In genomic region chr12:43836455-43836989, GRCh38 we compare ENCODE assay signal across 8 cellular contexts. TPM values are rescaled to one million over a fixed set of nuclear protein-coding genes. Genes with fewer than 3 reads are reported as not detected.
DNase-seq lines count a peak whose midpoint lies in the region; ATAC-seq, FAIRE-seq and TF ChIP-seq lines count a peak whose summit lies in the region.

No MANE protein-coding gene starts in this region.

- no peaks in the 10 kb centered on the region for H3K9me3 Mint-ChIP-seq in stimulated activated naive B cell treated with anti-CD40 and anti-IgM and Interleukin-4, amounts not matched to agents 10 μg/mL and 1 μg/mL and 100 μg/mL, for 72 hours

- 0% methylated on average over 10 of the region's 10 CpGs for WGBS in GM12878 (ENCODE audit: insufficient coverage, insufficient replicate concordance, low lambda C conversion rate, missing lambda C conversion rate)

- peaks cover 0 to 4% of the 10 kb centered on the region in 2 donors for H3K36me3 Mint-ChIP-seq in stimulated activated naive B cell treated with anti-CD40 and anti-IgM and Interleukin-4, amounts not matched to agents 10 μg/mL and 1 μg/mL and 100 μg/mL, for 72 hours

- H3K36me3 ChIP-seq in DOHH2 (ENCODE audit: control insufficient read depth, low read length): no peaks in the 10 kb centered on the region
- no peaks in the 10 kb centered on the region for H3K36me3 ChIP-seq in GM12878 (ENCODE audit: control insufficient read depth in 2 of 2, insufficient read depth in 2 of 2, low read length in 1 of 2)

- H4K20me1 ChIP-seq in DOHH2 (ENCODE audit: control insufficient read depth, insufficient read depth, low read depth, low read length) (no peaks in the 10 kb centered on the region), GM12878 (ENCODE audit: control insufficient read depth, insufficient read depth) (no peaks in the 10 kb centered on the region)

- TF ChIP-seq EP300 in GM12878 (IDR thresholded peaks at IDR 0.05; ENCODE audit: borderline replicate concordance in 1 of 2, control insufficient read depth in 1 of 2, low read depth in 2 of 2, low read length in 2 of 2): 0 out of 4 replicates have a peak, but pooled peaks of 1 of the 2 experiments have one; percentile 16

- peak overlapping the region; percentile 89 for H2AFZ ChIP-seq in GM12878 (ENCODE audit: control insufficient read depth, low read depth, low read length)

- no peak for FAIRE-seq in GM12878 (lab: Jason Lieb, UNC)

- ATAC-seq in GM21528 (IDR thresholded peaks at IDR 0.05; ENCODE audit: low FRiP score, unreplicated experiment) (peak; percentile 42), GM12878 (peak; percentile 32)
- ATAC-seq in stimulated activated naive B cell treated with anti-CD40 and anti-IgM and Interleukin-4, amounts not matched to agents 10 μg/mL and 1 μg/mL and 100 μg/mL, for 72 hours (replicated peaks): peak; percentile 44 to 53

- TF ChIP-seq RAD21 in GM12878 (IDR thresholded peaks at IDR 0.05; ENCODE audit: insufficient read depth, low read depth, low read length): no peak

- in situ Hi-C loops in GM12878 (cut with MboI): no loop called here

- no peak for TF ChIP-seq POLR2A in GM12878 (IDR thresholded peaks at IDR 0.05; ENCODE audit: low read depth, low read length)

- H3K27me3 ChIP-seq in DOHH2 (ENCODE audit: control insufficient read depth, low read length) (no peaks in the 10 kb centered on the region), GM12878 (replicated peaks in 1 of 2; ENCODE audit: control insufficient read depth in 2 of 2, insufficient read depth in 2 of 2, low read length in 1 of 2) (no peaks in the 10 kb centered on the region)

- H3K4me3 ChIP-seq in DOHH2 (ENCODE audit: low read length) (peak overlapping the region; percentile 79), GM12878 (peak overlapping the region; percentile 79)

- no peaks in the 10 kb centered on the region for H3K9me3 ChIP-seq in DOHH2 (ENCODE audit: control insufficient read depth, insufficient read depth, low read length)
- no peaks in the 10 kb centered on the region for H3K9me3 ChIP-seq in GM12878 (replicated peaks; ENCODE audit: control insufficient read depth, insufficient read depth, low read length)

- no peaks in the 10 kb centered on the region for H3K9me2 ChIP-seq in DOHH2 (replicated peaks; ENCODE audit: control insufficient read depth, low read length)

- CTCF ChIA-PET in GM12878 (lab: Yijun Ruan, JAX): no interaction called here

- RAD21 ChIA-PET in GM12878 (lab: Charles Lee; ENCODE audit: unreplicated experiment): interaction anchor here (1.1 kb wide), 1 partner anchor 74 kb away, joined by 4 read pairs; no protein-coding TSS in a partner anchor

- peaks cover 35% of the 10 kb centered on the region for H3K4me1 ChIP-seq in DOHH2 (ENCODE audit: control insufficient read depth, low read length)
- peaks cover 4% of the 10 kb centered on the region; the same call in 1 of the 2 replicates for H3K4me1 ChIP-seq in GM12878 (ENCODE audit: control insufficient read depth, insufficient read depth, low read length)

- DNase-seq in LoVo (ENCODE audit: low spot score) (peak; percentile 19), GM12878 (ENCODE audit: low read depth, low spot score) (no peak), iris pigment epithelial cell (ENCODE audit: low read depth) (peak; percentile 33), amniotic stem cell (lab: John Stamatoyannopoulos, UW) (no peak), HK-2 (ENCODE audit: unreplicated experiment) (no peak)
- DNase-seq in stimulated activated naive B cell treated with anti-CD40 and anti-IgM and Interleukin-4, amounts not matched to agents 10 μg/mL and 1 μg/mL and 100 μg/mL, for 72 hours: no peak

- intact Hi-C loops in GM12878 (cut with micrococcal nuclease; ENCODE audit: unreplicated experiment): no loop called here

- TF ChIP-seq CTCF in DOHH2 (IDR thresholded peaks at IDR 0.05; ENCODE audit: low read depth, low read length, poor library complexity, severe bottlenecking) (no peak), GM12878 (IDR thresholded peaks at IDR 0.05 in 2 of 3, conservative IDR thresholded peaks at IDR 0.05 in 1 of 3; ENCODE audit: control insufficient read depth in 2 of 3, extremely low read depth in 1 of 3, insufficient read depth in 1 of 3, low read depth in 3 of 3, low read length in 3 of 3) (no peak)

- peak overlapping the region; percentile 86 to 88 for H3K4me3 Mint-ChIP-seq in stimulated activated naive B cell treated with anti-CD40 and anti-IgM and Interleukin-4, amounts not matched to agents 10 μg/mL and 1 μg/mL and 100 μg/mL, for 72 hours

- peak overlapping the region; percentile 61 for H3K27ac Mint-ChIP-seq in stimulated activated naive B cell treated with anti-CD40 and anti-IgM and Interleukin-4, amounts not matched to agents 10 μg/mL and 1 μg/mL and 100 μg/mL, for 72 hours

- H3K4me1 Mint-ChIP-seq in stimulated activated naive B cell treated with anti-CD40 and anti-IgM and Interleukin-4, amounts not matched to agents 10 μg/mL and 1 μg/mL and 100 μg/mL, for 72 hours: peaks cover 12 to 31% of the 10 kb centered on the region in 2 donors

- H3K4me2 ChIP-seq in DOHH2 (ENCODE audit: low read length): peak overlapping the region; percentile 95
- peak overlapping the region; percentile 90 for H3K4me2 ChIP-seq in GM12878 (ENCODE audit: control insufficient read depth, insufficient read depth)

- H3K27ac ChIP-seq in DOHH2 (ENCODE audit: low read depth, low read length) (peak overlapping the region; percentile 43), GM12878 (ENCODE audit: control insufficient read depth, insufficient read depth) (peak overlapping the region; percentile 76)

- SMC1A ChIA-PET in GM12878 (lab: Charles Lee; ENCODE audit: uncharacterized antibody, unreplicated experiment): no interaction called here

- no TSS peak for BruUV-seq in GM12878 (replicated peaks; lab: Mats Ljungman, UMichigan)

- 0 out of 2 replicates have a peak, but pooled peaks cover 3% of the 10 kb centered on the region for H3F3A ChIP-seq in DOHH2 (ENCODE audit: control insufficient read depth, insufficient read depth)

- H3K27me3 Mint-ChIP-seq in stimulated activated naive B cell treated with anti-CD40 and anti-IgM and Interleukin-4, amounts not matched to agents 10 μg/mL and 1 μg/mL and 100 μg/mL, for 72 hours: peaks cover 0 to 3% of the 10 kb centered on the region in 2 donors

- POLR2A ChIA-PET in GM12878 (lab: Charles Lee): interaction anchor here (1.2 to 1.3 kb wide), 2 partner anchors 31 to 46 kb away, joined by 3 to 9 read pairs; partner anchors contain the start of gene TWF1

- peak overlapping the region; percentile 77 for H3K9ac ChIP-seq in GM12878 (ENCODE audit: control insufficient read depth, insufficient read depth, low read length)

- H3K79me2 ChIP-seq in DOHH2 (ENCODE audit: control insufficient read depth, low read length) (peaks cover 22% of the 10 kb centered on the region), GM12878 (ENCODE audit: control insufficient read depth, insufficient read depth, low read length) (no peaks in the 10 kb centered on the region; the same call in none of the 2 replicates)

TF ChIP-seq in GM12878, 131 proteins besides CTCF, POLR2A, EP300 and RAD21 (continues in another document):
- TF ChIP-seq ATF7 (IDR thresholded peaks at IDR 0.05; ENCODE audit: low read depth) (peak; percentile 37; the same call in 1 of the 2 replicates), ZNF207 (IDR thresholded peaks at IDR 0.05; ENCODE audit: borderline replicate concordance) (no peak), POLR2AphosphoS5 (IDR thresholded peaks at IDR 0.05; ENCODE audit: low read length) (no peak), JUND (IDR thresholded peaks at IDR 0.05; ENCODE audit: low read depth, low read length) (no peak), WRNIP1 (IDR thresholded peaks at IDR 0.05; ENCODE audit: borderline replicate concordance, low read depth, low read length) (no peak), RB1 (IDR thresholded peaks at IDR 0.05; ENCODE audit: borderline replicate concordance) (no peak), EGR1 (IDR thresholded peaks at IDR 0.05; ENCODE audit: borderline replicate concordance in 1 of 2, low read depth in 2 of 2, low read length in 2 of 2) (peak in 1 of 2 experiments; percentile 15; a peak in 1 of 3 replicates), RAD51 (IDR thresholded peaks at IDR 0.05) (no peak)

RNA-seq across cellular contexts. Expression of gene TMEM117, which starts 0.6 kb away (rescaled TPM):
- total RNA-seq in GM12878 (2013; cell fraction: nucleolus; rRNA removed): 81.0 and 81.9 TPM in 2 replicates
- 8.2 and 8.6 TPM in 2 replicates for total RNA-seq in GM12878 (2014; rRNA removed)
- total RNA-seq in GM12878 (2014; rRNA removed; fragmentation: Illumina TruSeq; extraction: Trizol): 7.2 and 7.7 TPM in 2 replicates
- 6.1 and 6.3 TPM in 2 replicates for total RNA-seq in GM12878 (2021)
- 0.81 TPM for polyA plus RNA-seq in GM12878 (2011; ENCODE audit: low read depth)
- polyA plus RNA-seq in GM12878 (2011; rRNA removed): 4.8 and 5.4 TPM in 2 replicates
- 2.5 and 2.8 TPM in 2 replicates for polyA plus RNA-seq in GM12878 (2011; cell fraction: cytosol; rRNA removed)
- 4.9 and 6.7 TPM in 2 replicates for polyA plus RNA-seq in GM12878 (2011; cell fraction: nucleus; rRNA removed)
- polyA plus RNA-seq in GM12878 (2012): 1.4 and 2.3 TPM in 2 replicates
- 6.4 and 8.4 TPM in 2 replicates for polyA plus RNA-seq in GM12878 (2014; fragmentation: Illumina TruSeq; extraction: Trizol)
- 1 to 10 TPM; 3.1 to 3.7 TPM for polyA plus RNA-seq in GM12878 (2014; fragmentation: Nextera tagmentation; extraction: Ambion mirVana)
- 2.6 and 3.8 TPM in 2 replicates for polyA plus RNA-seq in GM12878 (2014; rRNA removed)
- polyA plus RNA-seq in GM12878 (2016; fragmentation: Nextera tagmentation; extraction: Ambion mirVana): 1 to 10 TPM; 5.9 to 7.4 TPM
- 3.3 and 4.0 TPM in 2 replicates for polyA minus RNA-seq in GM12878 (2011; rRNA and poly(A)+ RNA removed)
- polyA minus RNA-seq in GM12878 (2011; cell fraction: cytosol; rRNA and poly(A)+ RNA removed): 0.73 TPM in 1 of 2 replicates, not detected in the other
- 7.5 and 25.2 TPM in 2 replicates for polyA minus RNA-seq in GM12878 (2011; cell fraction: nucleus; rRNA and poly(A)+ RNA removed)

RNA-seq across cellular contexts. Expression of gene TWF1, which starts 30.4 kb away (rescaled TPM):
- total RNA-seq in GM12878 (2013; cell fraction: nucleolus; rRNA removed): 52.6 and 60.4 TPM in 2 replicates
- total RNA-seq in GM12878 (2014; rRNA removed) (16.2 and 29.8 TPM in 2 replicates), GM12878 (2014; rRNA removed; fragmentation: Illumina TruSeq; extraction: Trizol) (19.8 and 21.8 TPM in 2 replicates), GM12878 (2021) (13.1 and 18.1 TPM in 2 replicates)
- polyA plus RNA-seq in GM12878 (2011; ENCODE audit: low read depth): 5.3 TPM
- polyA plus RNA-seq in GM12878 (2011; rRNA removed) (23.5 and 40.1 TPM in 2 replicates), GM12878 (2014; fragmentation: Illumina TruSeq; extraction: Trizol) (17.5 and 30.8 TPM in 2 replicates), GM12878 (2014; fragmentation: Nextera tagmentation; extraction: Ambion mirVana) (10 to 100 TPM in 1 of 2 experiments, 1 to 10 TPM in 1; 8.7 to 11.5 TPM), GM12878 (2014; rRNA removed) (15.1 and 18.8 TPM in 2 replicates), GM12878 (2016; fragmentation: Nextera tagmentation; extraction: Ambion mirVana) (10 to 100 TPM; 20.7 to 21.3 TPM)
- 7.0 and 8.2 TPM in 2 replicates for polyA plus RNA-seq in GM12878 (2011; cell fraction: cytosol; rRNA removed)
- 18.2 and 21.2 TPM in 2 replicates for polyA plus RNA-seq in GM12878 (2011; cell fraction: nucleus; rRNA removed)
- polyA plus RNA-seq in GM12878 (2012): 9.0 and 12.3 TPM in 2 replicates
- 10.6 and 12.3 TPM in 2 replicates for polyA minus RNA-seq in GM12878 (2011; rRNA and poly(A)+ RNA removed)
- 7.7 and 9.4 TPM in 2 replicates for polyA minus RNA-seq in GM12878 (2011; cell fraction: cytosol; rRNA and poly(A)+ RNA removed)
- 32.8 and 37.3 TPM in 2 replicates for polyA minus RNA-seq in GM12878 (2011; cell fraction: nucleus; rRNA and poly(A)+ RNA removed)

Comparison
In these comparisons a context has a peak if more than half of its experiments do, and no peak if none do; other contexts are left out.
1. DNase-seq: peak in LoVo (single experiment) and iris pigment epithelial cell (single experiment); none in GM12878 (single experiment), stimulated activated naive B cell treated with anti-CD40 and anti-IgM and Interleukin-4, amounts not matched to agents 10 μg/mL and 1 μg/mL and 100 μg/mL, for 72 hours (single experiment), amniotic stem cell (single experiment) and HK-2 (single experiment).
2. Peak in every context shown above with its lines, with median percentiles within 50 percentile points of each other: ATAC-seq.